26 cellular contexts compared by ENCODE assay signal in the genomic region with DNA sequence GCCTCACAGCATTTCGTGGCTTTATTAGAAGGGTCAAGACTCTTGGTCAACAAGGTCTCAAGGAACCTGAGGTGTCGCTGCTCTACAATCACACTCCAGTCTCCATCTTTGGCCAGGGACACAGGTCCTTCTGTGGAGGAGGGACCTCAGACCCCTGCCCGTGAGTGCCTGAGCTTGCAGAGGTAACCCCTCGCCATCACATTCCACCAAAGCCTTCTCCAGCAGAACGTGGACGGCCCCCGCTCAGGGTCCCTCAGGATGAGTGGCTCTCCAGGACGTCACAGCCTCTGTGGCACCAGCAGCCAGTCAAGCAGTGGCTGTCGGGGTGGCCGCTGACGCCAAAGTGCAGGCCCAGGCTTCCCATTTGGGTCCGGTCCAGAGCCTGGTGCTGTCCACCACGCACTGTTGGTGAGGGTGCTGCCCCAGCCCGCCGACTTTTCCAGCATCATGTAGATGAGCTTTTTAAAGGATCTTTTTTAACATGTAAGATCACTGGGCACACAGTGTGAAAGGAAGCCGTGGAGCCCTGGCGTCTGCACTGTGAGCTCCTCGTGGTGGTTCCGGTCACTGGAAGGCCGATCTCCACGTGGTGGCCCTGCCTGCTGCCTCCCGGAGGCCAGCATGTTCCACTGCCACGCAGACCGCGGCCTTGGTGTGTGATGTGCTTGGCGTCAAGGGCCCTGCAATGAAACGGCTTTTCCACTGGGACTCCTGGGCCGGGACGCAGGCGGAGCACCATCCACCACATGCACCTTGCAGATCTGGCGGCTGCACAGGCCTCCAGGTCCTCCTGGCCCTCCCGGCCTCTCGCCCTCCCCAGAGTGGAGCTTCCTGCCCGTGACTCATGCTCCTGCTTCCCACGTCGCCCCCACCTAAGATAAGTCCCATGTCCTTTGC. TPM values are rescaled to one million over a fixed set of nuclear protein-coding genes. Genes with fewer than 3 reads are reported as not detected.
"Had no signal": no experiment of that assay in that cellular context is flagged by ENCODE, and none has a peak within 500 bp of the region (broad histone marks: within the 10 kb centered on the region; RNA-seq: fewer than 3 reads in every experiment).

No MANE protein-coding gene starts in this region.

- H3K4me3 Mint-ChIP-seq: activated B cell treated with CpG ODN at 0.5 μM for 24 hours; activated CD4-positive, alpha-beta T cell treated with anti-CD3 and anti-CD28 coated beads for 36 hours; activated naive CD8-positive, alpha-beta T cell treated with anti-CD3 and anti-CD28 coated beads, Interleukin-2, amount 10 ng/mL, durations not matched to agents 7 days and 5 days; immature natural killer cell; memory B cell; nephron progenitor cell; stimulated activated naive CD8-positive, alpha-beta T cell treated with anti-CD3 and anti-CD28 coated beads, Interleukin-15, amount 100 ng/mL, for 72 hours; T-helper 17 cell had no signal

- H3K9me3 Mint-ChIP-seq: activated naive CD8-positive, alpha-beta T cell treated with anti-CD3 and anti-CD28 coated beads, Interleukin-2, amount 10 ng/mL, durations not matched to agents 7 days and 5 days; immature natural killer cell; stimulated activated naive CD8-positive, alpha-beta T cell treated with anti-CD3 and anti-CD28 coated beads, Interleukin-15, amount 100 ng/mL, for 72 hours had no signal

- H3K27me3 ChIP-seq: breast epithelium, suprapubic skin, tibial nerve had no signal

- H3K4me1 Mint-ChIP-seq: activated B cell treated with CpG ODN at 0.5 μM for 24 hours; activated CD4-positive, alpha-beta T cell treated with anti-CD3 and anti-CD28 coated beads for 36 hours; activated naive CD8-positive, alpha-beta T cell treated with anti-CD3 and anti-CD28 coated beads, Interleukin-2, amount 10 ng/mL, durations not matched to agents 7 days and 5 days; immature natural killer cell; memory B cell; nephron progenitor cell; stimulated activated naive CD8-positive, alpha-beta T cell treated with anti-CD3 and anti-CD28 coated beads, Interleukin-15, amount 100 ng/mL, for 72 hours; T-helper 17 cell had no signal

- H3K4me3 ChIP-seq: breast epithelium, mucosa of descending colon, prostate gland, suprapubic skin, tibial nerve had no signal

- H3K27ac ChIP-seq: breast epithelium, epithelial cell of prostate, prostate gland, suprapubic skin, tibial nerve had no signal

- H3K27me3 Mint-ChIP-seq: activated B cell treated with CpG ODN at 0.5 μM for 24 hours; activated naive CD8-positive, alpha-beta T cell treated with anti-CD3 and anti-CD28 coated beads, Interleukin-2, amount 10 ng/mL, durations not matched to agents 7 days and 5 days; memory B cell; T-helper 17 cell had no signal

- H3K4me1 ChIP-seq: breast epithelium, prostate gland, suprapubic skin, tibial nerve had no signal

- H3K36me3 ChIP-seq: breast epithelium, prostate gland, suprapubic skin, tibial nerve had no signal

- DNase-seq: activated B cell treated with CpG ODN at 0.5 μM for 24 hours; activated CD4-positive, alpha-beta T cell treated with anti-CD3 and anti-CD28 coated beads, Interleukin-2, amount 50 U/mL, for 4 hours; activated naive CD4-positive, alpha-beta T cell treated with Interleukin-2 at 50 U/mL for 16 hours; activated naive CD8-positive, alpha-beta T cell treated with anti-CD3 and anti-CD28 coated beads, Interleukin-2, amount 10 ng/mL, durations not matched to agents 7 days and 5 days; activated T-cell treated with anti-CD3 and anti-CD28 coated beads, Interleukin-2, amount 50 U/mL, for 48 hours; amniotic stem cell; cerebellar nuclear complex; cortex of kidney; immature natural killer cell; kidney glomerular epithelial cell; mucosa of descending colon; nephron progenitor cell; nucleus accumbens; stimulated activated CD4-positive, alpha-beta T cell treated with anti-CD3 and anti-CD28 coated beads, Interleukin-1b, Interleukin-23, amount 100 ng/mL, for 48 hours; stimulated activated naive CD8-positive, alpha-beta T cell treated with anti-CD3 and anti-CD28 coated beads, Interleukin-15, amount 100 ng/mL, for 72 hours; T-helper 17 cell had no signal

- H3K27ac Mint-ChIP-seq: activated B cell treated with CpG ODN at 0.5 μM for 24 hours; activated CD4-positive, alpha-beta T cell treated with anti-CD3 and anti-CD28 coated beads for 36 hours; activated naive CD8-positive, alpha-beta T cell treated with anti-CD3 and anti-CD28 coated beads, Interleukin-2, amount 10 ng/mL, durations not matched to agents 7 days and 5 days; immature natural killer cell; memory B cell; nephron progenitor cell; stimulated activated naive CD8-positive, alpha-beta T cell treated with anti-CD3 and anti-CD28 coated beads, Interleukin-15, amount 100 ng/mL, for 72 hours; T-helper 17 cell had no signal

- H3K9me3 ChIP-seq: breast epithelium, mucosa of descending colon, prostate gland, suprapubic skin had no signal

- H3K36me3 Mint-ChIP-seq: activated naive CD8-positive, alpha-beta T cell treated with anti-CD3 and anti-CD28 coated beads, Interleukin-2, amount 10 ng/mL, durations not matched to agents 7 days and 5 days; immature natural killer cell; memory B cell had no signal

- ATAC-seq: activated CD4-positive, alpha-beta T cell treated with anti-CD3 and anti-CD28 coated beads for 36 hours; mucosa of descending colon; stimulated activated naive CD8-positive, alpha-beta T cell treated with anti-CD3 and anti-CD28 coated beads, Interleukin-15, amount 100 ng/mL, for 72 hours; T-helper 17 cell had no signal

RNA-seq across cellular contexts. Expression of a gene that starts 8.3 kb away (rescaled TPM):
- total RNA-seq: activated B cell treated with CpG ODN at 0.5 μM for 24 hours; activated CD4-positive, alpha-beta T cell treated with anti-CD3 and anti-CD28 coated beads for 36 hours; activated CD8-positive, alpha-beta memory T cell treated with anti-CD3 and anti-CD28 coated beads for 36 hours; activated naive CD8-positive, alpha-beta T cell treated with anti-CD3 and anti-CD28 coated beads, Interleukin-2, amount 10 ng/mL, durations not matched to agents 7 days and 5 days; fibroblast of villous mesenchyme; liver; T-helper 17 cell; tibial nerve had no signal
- polyA plus RNA-seq: immature natural killer cell had no signal
